Comparison of ENCODE assay signal across 8 cellular contexts in genomic region chr17:19648475-19649406, GRCh38. TPM values are rescaled to one million over a fixed set of nuclear protein-coding genes. Genes with fewer than 3 reads are reported as not detected.
A peak's percentile ranks its signal among the peaks of the same experiment; 100 is the strongest.
DNase-seq lines count a peak whose midpoint lies in the region; ATAC-seq and TF ChIP-seq lines count a peak whose summit lies in the region.

TSS of gene ALDH3A2 (plus strand) at chr17:19648751. CDS start at chr17:19648972, 221 bp downstream.

- peak within 1 kb of the TSS; percentile 92 for H3K4me3 Mint-ChIP-seq in activated CD4-positive, alpha-beta T cell treated with anti-CD3 and anti-CD28 coated beads, Interleukin-2, amount 10 ng/mL, durations not matched to agents 7 days and 5 days

- H3K27ac Mint-ChIP-seq in activated CD4-positive, alpha-beta T cell treated with anti-CD3 and anti-CD28 coated beads, Interleukin-2, amount 10 ng/mL, durations not matched to agents 7 days and 5 days: peak within 1 kb of the TSS; percentile 91

- DNase-seq in NCI-H526 treated with DMSO at 0.1 percent for 48 hours (lab: John Stamatoyannopoulos, UW): peak; percentile 79
- DNase-seq in activated CD4-positive, alpha-beta T cell treated with anti-CD3 and anti-CD28 coated beads, Interleukin-2, amount 10 ng/mL, durations not matched to agents 7 days and 5 days: peak; percentile 93
- peak; percentile 97 for DNase-seq in coronary artery (ENCODE audit: low spot score)
- DNase-seq in left colon: peak; percentile 97 to 98
- DNase-seq in stimulated activated CD4-positive, alpha-beta T cell treated with anti-CD3 and anti-CD28 coated beads, Interleukin-1b, Interleukin-23, amount 100 ng/mL, for 48 hours: peak; percentile 94

- H3K9me3 Mint-ChIP-seq in activated CD4-positive, alpha-beta T cell treated with anti-CD3 and anti-CD28 coated beads, Interleukin-2, amount 10 ng/mL, durations not matched to agents 7 days and 5 days: no peaks in the 10 kb centered on the region

- peak within 1 kb of the TSS; percentile 86 for H3K4me3 ChIP-seq in coronary artery

- POLR2A ChIA-PET in activated CD4-positive, alpha-beta T cell treated with anti-CD3 and anti-CD28 coated beads, Interleukin-2, amount 10 ng/mL, durations not matched to agents 7 days and 5 days (lab: Charles Lee): interaction anchor here (0.5 to 1.0 kb wide), 3 partner anchors 10 to 728 kb away, joined by 3 to 7 read pairs (median 4); no protein-coding TSS in a partner anchor

- CTCF ChIA-PET in activated CD4-positive, alpha-beta T cell treated with anti-CD3 and anti-CD28 coated beads, Interleukin-2, amount 10 ng/mL, durations not matched to agents 7 days and 5 days (lab: Charles Lee): interaction anchor here (0.6 to 2.1 kb wide), 4 partner anchors 10 to 135 kb away, joined by 4 to 5 read pairs (median 4); no protein-coding TSS in a partner anchor

- peak; percentile 96 for ATAC-seq in GM19328 (IDR thresholded peaks at IDR 0.05; ENCODE audit: unreplicated experiment)
- peak; percentile 84 for ATAC-seq in HG03469 (IDR thresholded peaks at IDR 0.05; ENCODE audit: unreplicated experiment)
- peak; percentile 94 for ATAC-seq in left colon

- intact Hi-C loops in left colon (cut with DNase I, micrococcal nuclease): loop anchor here in 1 of 2 donors (5.0 to 10.0 kb wide), 2 partner anchors 116 to 136 kb away; no protein-coding TSS in a partner anchor

- H3K27ac ChIP-seq in C4-2B (peak within 1 kb of the TSS; percentile 88), coronary artery (peak within 1 kb of the TSS; percentile 96 to 99)

- H3K4me1 Mint-ChIP-seq in activated CD4-positive, alpha-beta T cell treated with anti-CD3 and anti-CD28 coated beads, Interleukin-2, amount 10 ng/mL, durations not matched to agents 7 days and 5 days: peaks cover 36% of the 10 kb centered on the region

- peaks cover 2% of the 10 kb centered on the region for H3K27me3 Mint-ChIP-seq in activated CD4-positive, alpha-beta T cell treated with anti-CD3 and anti-CD28 coated beads, Interleukin-2, amount 10 ng/mL, durations not matched to agents 7 days and 5 days

- TF ChIP-seq CTCF in C4-2B (conservative IDR thresholded peaks at IDR 0.05) (peak; percentile 44), coronary artery (IDR thresholded peaks at IDR 0.05) (no peak)

- H3K36me3 Mint-ChIP-seq in activated CD4-positive, alpha-beta T cell treated with anti-CD3 and anti-CD28 coated beads, Interleukin-2, amount 10 ng/mL, durations not matched to agents 7 days and 5 days (ENCODE audit: low read depth): peaks cover 8% of the 10 kb centered on the region

RNA-seq across cellular contexts. Expression of gene ALDH3A2, which starts in this region (rescaled TPM):
- total RNA-seq in activated CD4-positive, alpha-beta T cell treated with anti-CD3 and anti-CD28 coated beads, Interleukin-2, amount 10 ng/mL, durations not matched to agents 7 days and 5 days: 10 to 100 TPM; 21.3 to 25.8 TPM
- 100 to 1,000 TPM; 105 to 114 TPM for total RNA-seq in left colon

Comparison
In these comparisons a context has a peak if more than half of its experiments do, and no peak if none do; other contexts are left out.
1. Peak in every context shown above with its lines: DNase-seq, ATAC-seq, H3K4me3 ChIP-seq and H3K27ac ChIP-seq.